1 cellular context compared by ENCODE assay signal in genomic region chr20:33359399-33360261, GRCh38.
TF ChIP-seq lines count a peak whose summit lies in the region.

No MANE protein-coding gene starts in this region.

TF ChIP-seq in K562, 482 proteins besides CTCF, POLR2A, EP300 and RAD21 (continued from another document):
- TF ChIP-seq IRF1 (CRISPR knock-in tag; IDR thresholded peaks at IDR 0.05; ENCODE audit: borderline replicate concordance) (no peak), ARID3B (CRISPR knock-in tag; IDR thresholded peaks at IDR 0.05; ENCODE audit: borderline replicate concordance) (no peak), GTF2F1 (IDR thresholded peaks at IDR 0.05; ENCODE audit: low read depth, low read length) (no peak), PTBP1 (IDR thresholded peaks at IDR 0.05; ENCODE audit: low read depth, low read length) (no peak), CREB3 (tag; conservative IDR thresholded peaks at IDR 0.05; ENCODE audit: low read depth) (no peak), MTA1 (IDR thresholded peaks at IDR 0.05; ENCODE audit: borderline replicate concordance) (no peak), CBX3 (IDR thresholded peaks at IDR 0.05; ENCODE audit: borderline replicate concordance in 1 of 2, low read length in 2 of 2) (no peak), RFX7 (CRISPR knock-in tag; IDR thresholded peaks at IDR 0.05) (no peak), RFX1 (IDR thresholded peaks at IDR 0.05) (no peak), NR2C1 (IDR thresholded peaks at IDR 0.05) (no peak), NR2C1 (tag; IDR thresholded peaks at IDR 0.05) (no peak), RBM22 (IDR thresholded peaks at IDR 0.05; ENCODE audit: low read depth, low read length, poor library complexity, severe bottlenecking) (no peak), RBFOX2 (IDR thresholded peaks at IDR 0.05; ENCODE audit: low read depth, low read length) (no peak), RBM34 (IDR thresholded peaks at IDR 0.05; ENCODE audit: borderline replicate concordance, insufficient read depth, low read length) (no peak), TBL1XR1 (IDR thresholded peaks at IDR 0.05; ENCODE audit: low read length in 2 of 2) (no peak)
